Comparison of ENCODE assay signal across 10 cellular contexts in the genomic region with DNA sequence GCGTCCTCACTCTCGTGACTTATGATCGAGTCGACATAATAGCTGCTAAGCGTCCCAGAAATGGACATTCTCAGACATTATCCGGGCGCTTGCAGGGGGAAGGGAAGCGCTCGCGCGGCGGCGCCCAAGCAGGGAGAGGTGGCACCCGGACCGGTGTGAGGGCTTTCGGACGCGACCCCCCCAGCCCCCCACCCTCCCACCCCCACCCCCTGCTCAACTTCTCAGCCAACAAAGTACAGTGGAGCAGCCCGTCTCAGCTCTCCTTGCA. TPM values are rescaled to one million over a fixed set of nuclear protein-coding genes. Genes with fewer than 3 reads are reported as not detected.
DNase-seq lines count a peak whose midpoint lies in the region; ATAC-seq, FAIRE-seq and TF ChIP-seq lines count a peak whose summit lies in the region.
"Had no signal": no experiment of that assay in that cellular context is flagged by ENCODE, and none has a peak within 500 bp of the region (broad histone marks: within the 10 kb centered on the region; RNA-seq: fewer than 3 reads in every experiment).

TSS of gene HOXB9 (minus strand) at position 157 of the 268 bp plus-strand sequence. CDS start at position 68, 89 bp downstream.

- H3K23ac ChIP-seq in H1 (ENCODE audit: insufficient read length) = no peak within 1 kb of the TSS

- no peaks in the 10 kb centered on the region for H3K79me1 ChIP-seq in H1 (ENCODE audit: low read depth, low read length)

- no peak within 1 kb of the TSS for H3K14ac ChIP-seq in H1 (ENCODE audit: insufficient read length)

- TF ChIP-seq RAD21 in H1 (IDR thresholded peaks at IDR 0.05 in 1 of 2, conservative IDR thresholded peaks at IDR 0.05 in 1 of 2; ENCODE audit: low read depth in 2 of 2, low read length in 2 of 2) = no peak

- H3K27me3 Mint-ChIP-seq in CD8-positive, alpha-beta T cell (ENCODE audit: low read depth) = peaks cover 86% of the 10 kb centered on the region

- peak; percentile 5 for ATAC-seq in CD8-positive, alpha-beta T cell
- no peak for ATAC-seq in GM19455 (IDR thresholded peaks at IDR 0.05; ENCODE audit: unreplicated experiment)
- no peak for ATAC-seq in foreskin keratinocyte

- POLR2A ChIA-PET in CD8-positive, alpha-beta T cell (lab: Charles Lee) = interaction anchor here (0.6 kb wide), 1 partner anchor 10 kb away, joined by 3 read pairs; no protein-coding TSS in a partner anchor
- POLR2A ChIA-PET in H1 (lab: Charles Lee; ENCODE audit: partially characterized antibody) = interaction anchor here (1.3 to 1.6 kb wide), 2 partner anchors 9 to 20 kb away, joined by 3 to 4 read pairs; no protein-coding TSS in a partner anchor

- no peak within 1 kb of the TSS for H3K9ac ChIP-seq in H1 (replicated peaks in 1 of 4; ENCODE audit: extremely low read depth in 1 of 4, low read depth in 3 of 4, low read length in 3 of 4)

- peaks cover 26% of the 10 kb centered on the region for H3K4me1 ChIP-seq in CD8-positive, alpha-beta T cell (ENCODE audit: insufficient read depth, low read length)
- H3K4me1 ChIP-seq in H1 (replicated peaks in 1 of 4; ENCODE audit: control insufficient read depth in 3 of 4, insufficient read depth in 4 of 4, low read length in 3 of 4) = peaks cover 0 to 11% (median 5%) of the 10 kb centered on the region in 4 experiments; a peak in 5 of 7 replicates
- H3K4me1 ChIP-seq in ovary (ENCODE audit: insufficient read depth) = peaks cover 2% of the 10 kb centered on the region
- H3K4me1 ChIP-seq in foreskin keratinocyte = no peaks in the 10 kb centered on the region

- H3K4me2 ChIP-seq in H1 (ENCODE audit: insufficient read depth in 1 of 2, low read depth in 2 of 2, low read length in 2 of 2) = peak within 1 kb of the TSS; percentile 55 to 61

- peaks cover 11% of the 10 kb centered on the region for H3K4me1 Mint-ChIP-seq in CD8-positive, alpha-beta T cell (ENCODE audit: low read depth)

- CTCF ChIA-PET in CD8-positive, alpha-beta T cell (lab: Charles Lee) = interaction anchor here (1.1 to 2.9 kb wide), 5 partner anchors 8 to 601 kb away, joined by 4 to 10 read pairs (median 5); no protein-coding TSS in a partner anchor
- CTCF ChIA-PET in H1 (lab: Charles Lee; ENCODE audit: partially characterized antibody) = interaction anchor here (0.7 to 4.6 kb wide), 10 partner anchors 10 to 110 kb away, joined by 3 to 30 read pairs (median 4); partner anchors contain the start of genes HOXB5 and HOXB8

- H3K56ac ChIP-seq in H1 (replicated peaks; ENCODE audit: insufficient read length, low read depth, low read length) = no peak within 1 kb of the TSS

- H3K27ac ChIP-seq in CD8-positive, alpha-beta T cell (ENCODE audit: low read depth, low read length) = no peak within 1 kb of the TSS
- H3K27ac ChIP-seq in H1 (ENCODE audit: low read depth, low read length) = no peak within 1 kb of the TSS
- H3K27ac ChIP-seq in ovary = no peak within 1 kb of the TSS
- no peak within 1 kb of the TSS for H3K27ac ChIP-seq in foreskin keratinocyte

- H2BK12ac ChIP-seq in H1 (ENCODE audit: low read depth, low read length) = 0 out of 2 replicates have a peak within 1 kb of the TSS, but pooled peaks have one; percentile 60

- H4K20me1 ChIP-seq in H1 (replicated peaks in 1 of 2; ENCODE audit: control insufficient read depth in 1 of 2, insufficient read depth in 2 of 2, low read length in 2 of 2) = peaks cover 37 to 50% of the 10 kb centered on the region in 2 experiments

- no peak within 1 kb of the TSS for H2BK120ac ChIP-seq in H1 (replicated peaks; ENCODE audit: low read depth, low read length)

- no peak within 1 kb of the TSS for H2AFZ ChIP-seq in H1 (ENCODE audit: low read length)

- no peak within 1 kb of the TSS for H4K91ac ChIP-seq in H1 (replicated peaks; ENCODE audit: insufficient read length, low read length)

- WGBS in H1 (ENCODE audit: extremely low coverage in 1 of 2, insufficient coverage in 1 of 2, insufficient read length in 1 of 2, insufficient replicate concordance in 2 of 2, low coverage in 1 of 2, low lambda C conversion rate in 2 of 2, missing lambda C conversion rate in 1 of 2), 2 experiments = 7% methylated on average over 6 of the region's 19 CpGs; no CpG with 5 or more reads in 1 of the 2 experiments
- 0 to 3% (median 1%) methylated on average over 16 to 19 of the region's 19 CpGs for WGBS in ovary, 3 donors

- no peaks in the 10 kb centered on the region for H3K36me3 ChIP-seq in CD8-positive, alpha-beta T cell (ENCODE audit: insufficient read depth, low read length)
- peaks cover 0 to 13% (median 0%) of the 10 kb centered on the region in 4 experiments; a peak in 1 of 8 replicates for H3K36me3 ChIP-seq in H1 (ENCODE audit: control insufficient read depth in 2 of 4, insufficient read depth in 4 of 4, low read length in 3 of 4)
- H3K36me3 ChIP-seq in ovary = no peaks in the 10 kb centered on the region

- no peak within 1 kb of the TSS for H3K4ac ChIP-seq in H1 (replicated peaks; ENCODE audit: insufficient read length, low read depth, low read length)

- H2BK5ac ChIP-seq in H1 (ENCODE audit: low read depth, low read length) = no peak within 1 kb of the TSS

- H2BK20ac ChIP-seq in H1 (ENCODE audit: low read length) = no peak within 1 kb of the TSS

- TF ChIP-seq EP300 in H1 (IDR thresholded peaks at IDR 0.05; ENCODE audit: borderline replicate concordance in 1 of 2, low read depth in 2 of 2, low read length in 2 of 2) = no peak
- no peak for TF ChIP-seq EP300 in ovary (IDR thresholded peaks at IDR 0.05)

- H3K18ac ChIP-seq in H1 (ENCODE audit: extremely low read depth, low read length) = peak within 1 kb of the TSS; percentile 32; the same call in 1 of the 2 replicates

- H3K4me3 ChIP-seq in CD8-positive, alpha-beta T cell (ENCODE audit: low read depth, low read length) = peak within 1 kb of the TSS; percentile 55
- H3K4me3 ChIP-seq in H1 (ENCODE audit: extremely low read depth in 1 of 4, insufficient read depth in 2 of 4, low read depth in 3 of 4, low read length in 4 of 4) (peak within 1 kb of the TSS in 3 of 4 experiments; percentile 12 to 52 (median 19); a peak in 6 of 8 replicates), ovary (peak within 1 kb of the TSS; percentile 33)
- H3K4me3 ChIP-seq: lung had no signal

- H4K5ac ChIP-seq in H1 (ENCODE audit: insufficient read length, low read depth, low read length) = no peak within 1 kb of the TSS

- H2AK5ac ChIP-seq in H1 (ENCODE audit: low read depth, low read length) = no peak within 1 kb of the TSS

- no peaks in the 10 kb centered on the region for H3K79me2 ChIP-seq in H1 (ENCODE audit: control insufficient read depth in 1 of 2, insufficient read depth in 2 of 2, low read length in 2 of 2)

- peak within 1 kb of the TSS; percentile 18 for H3K27ac Mint-ChIP-seq in CD8-positive, alpha-beta T cell

- peaks cover 45% of the 10 kb centered on the region for H3K27me3 ChIP-seq in CD8-positive, alpha-beta T cell (ENCODE audit: insufficient read depth, low read length)
- H3K27me3 ChIP-seq in H1 (replicated peaks in 1 of 4; ENCODE audit: control insufficient read depth in 3 of 4, extremely low read depth in 1 of 4, insufficient read depth in 3 of 4, low read length in 3 of 4) (peaks cover 98 to 100% (median 100%) of the 10 kb centered on the region in 4 experiments), ovary (peaks cover 8% of the 10 kb centered on the region), foreskin keratinocyte (peaks cover 100% of the 10 kb centered on the region)

- H3K4me3 Mint-ChIP-seq in CD8-positive, alpha-beta T cell = peak within 1 kb of the TSS; percentile 83

- no peak for TF ChIP-seq POLR2A in H1 (IDR thresholded peaks at IDR 0.05; ENCODE audit: control extremely low read depth in 1 of 2, low read depth in 2 of 2, low read length in 2 of 2)
- TF ChIP-seq POLR2A in ovary (IDR thresholded peaks at IDR 0.05) = no peak

- H3K36me3 Mint-ChIP-seq in CD8-positive, alpha-beta T cell = no peaks in the 10 kb centered on the region

- no peak for FAIRE-seq in H1 (lab: Jason Lieb, UNC)

- no peaks in the 10 kb centered on the region for H3K9me3 Mint-ChIP-seq in CD8-positive, alpha-beta T cell

- DNase-seq in CD8-positive, alpha-beta T cell = no peak
- DNase-seq in NCI-H460 (ENCODE audit: extremely low read depth, low read depth) (no peak), H1 (ENCODE audit: low read depth in 1 of 2, low spot score in 2 of 2) (no peak), ovary (no peak), foreskin keratinocyte (no peak), NCI-H1092 treated with DMSO at 0.1 percent for 48 hours (lab: John Stamatoyannopoulos, UW) (no peak), kidney glomerular epithelial cell (lab: John Stamatoyannopoulos, UW) (no peak)

- H3K9me3 ChIP-seq in CD8-positive, alpha-beta T cell (ENCODE audit: low read length) = no peaks in the 10 kb centered on the region
- H3K9me3 ChIP-seq in H1 (ENCODE audit: insufficient read depth in 2 of 2, low read depth in 1 of 2, low read length in 1 of 2) (no peaks in the 10 kb centered on the region), ovary (no peaks in the 10 kb centered on the region)

- 0 out of 2 replicates have a peak within 1 kb of the TSS, but pooled peaks have one; percentile 61 for H2BK15ac ChIP-seq in H1 (ENCODE audit: low read length)

- H3K23me2 ChIP-seq in H1 (ENCODE audit: low read depth, low read length) = no peaks in the 10 kb centered on the region; the same call in 1 of the 2 replicates

- intact Hi-C loops in CD8-positive, alpha-beta T cell (cut with DNase I, micrococcal nuclease) = no loop called here
- intact Hi-C loops in ovary (cut with DNase I) = loop anchor here in 1 of 4 donors (10.0 kb wide), 1 partner anchor 291 kb away; no protein-coding TSS in a partner anchor

- TF ChIP-seq CTCF in CD8-positive, alpha-beta T cell (IDR thresholded peaks at IDR 0.05) = no peak
- TF ChIP-seq CTCF in H1 (IDR thresholded peaks at IDR 0.05; ENCODE audit: control extremely low read depth in 1 of 3, insufficient read depth in 1 of 3, low read depth in 1 of 3, low read length in 3 of 3) = no peak
- no peak for TF ChIP-seq CTCF in ovary (IDR thresholded peaks at IDR 0.05)
- no peak for TF ChIP-seq CTCF in foreskin keratinocyte (conservative IDR thresholded peaks at IDR 0.05)

- peak within 1 kb of the TSS; percentile 41; the same call in 1 of the 2 replicates for H4K8ac ChIP-seq in H1 (ENCODE audit: extremely low read depth, insufficient read depth, low read length)

RNA-seq across cellular contexts. Expression of gene HOXB9, which starts in this region (rescaled TPM):
- not detected for total RNA-seq in CD8-positive, alpha-beta T cell
- total RNA-seq in NCI-H460 (2014; rRNA removed; shearing (Covaris generic)) = 22.2 and 24.7 TPM in 2 replicates
- 13.4 and 13.8 TPM in 2 replicates for polyA plus RNA-seq in NCI-H460 (2014; cell fraction: nucleus; rRNA removed)
- total RNA-seq in H1 (2021; fragmentation: NEBNext Ultra II Directional; extraction: Animal tissue kit (Norgen Biotek cat#: 25700)) = not detected in 2 replicates
- polyA plus RNA-seq in H1 (2011; rRNA removed) (not detected in 2 replicates), ovary (under 1 TPM in 1 of 2 donors, not detected in 1; 0.27 TPM), foreskin keratinocyte (not detected in 2 replicates)
- not detected for polyA plus RNA-seq in H1 (2011; cell fraction: cytosol; rRNA removed)
- polyA plus RNA-seq in H1 (2011; cell fraction: nucleus; rRNA removed) = not detected
- polyA plus RNA-seq in H1 (2012, experiment 1 of 2) = 0.15 to 0.17 TPM in 2 of 4 replicates, not detected in the others
- polyA plus RNA-seq in H1 (2012, experiment 2 of 2) = 0.17 TPM
- polyA plus RNA-seq in H1 (2013, experiment 1 of 2) = 0.02 TPM
- polyA plus RNA-seq in H1 (2013, experiment 2 of 2) = not detected
- polyA minus RNA-seq in H1 (2011; rRNA and poly(A)+ RNA removed) = not detected in 2 replicates
- not detected for polyA minus RNA-seq in H1 (2011; cell fraction: cytosol; rRNA and poly(A)+ RNA removed)
- polyA minus RNA-seq in H1 (2011; cell fraction: nucleus; rRNA and poly(A)+ RNA removed) = not detected
- total RNA-seq in ovary (under 1 TPM in 4 of 7 donors, not detected in 3; 0.10 to 0.36 (median 0.12) TPM), foreskin keratinocyte (not detected in 2 replicates)
- total RNA-seq: temporal lobe had no signal
- polyA plus RNA-seq: lung had no signal

Comparison
In these comparisons a context has a peak if more than half of its experiments do, and no peak if none do; other contexts are left out.
1. RNA of gene HOXB9 (total RNA-seq): 22.2 to 24.7 TPM in NCI-H460; 0.10 to 0.36 TPM in ovary, not detected in H1, not detected in CD8-positive, alpha-beta T cell and not detected in foreskin keratinocyte; every median in the first group is over 10 times any median in the second.
2. Peak in ATAC-seq and H3K4me3 ChIP-seq in CD8-positive, alpha-beta T cell; RNA of the gene not detected or under 1 TPM.
3. Peak in every context shown above with its lines, with median percentiles within 50 percentile points of each other: H3K4me3 ChIP-seq.